11 cellular contexts compared by ENCODE assay signal in genomic region chr2:106165064-106165463, GRCh38. TPM values are rescaled to one million over a fixed set of nuclear protein-coding genes. Genes with fewer than 3 reads are reported as not detected.
DNase-seq lines count a peak whose midpoint lies in the region; ATAC-seq and TF ChIP-seq lines count a peak whose summit lies in the region.
"Had no signal": no experiment of that assay in that cellular context is flagged by ENCODE, and none has a peak within 500 bp of the region (broad histone marks: within the 10 kb centered on the region; RNA-seq: fewer than 3 reads in every experiment).

No MANE protein-coding gene starts in this region.

- no peak for ATAC-seq in activated CD4-positive, alpha-beta T cell treated with anti-CD3 and anti-CD28 coated beads for 36 hours
- ATAC-seq: gastroesophageal sphincter, left ventricle myocardium superior had no signal

- H3K4me3 ChIP-seq in HUES64 (ENCODE audit: low read length): 0 out of 2 replicates have a peak overlapping the region, but pooled peaks have one; percentile 22
- no peak overlapping the region for H3K4me3 ChIP-seq in effector memory CD4-positive, alpha-beta T cell (ENCODE audit: insufficient read depth, low read depth, low read length, poor library complexity, severe bottlenecking)
- H3K4me3 ChIP-seq: gastroesophageal sphincter, testis had no signal

- peaks cover 86% of the 10 kb centered on the region for H3K4me1 Mint-ChIP-seq in activated CD4-positive, alpha-beta T cell treated with anti-CD3 and anti-CD28 coated beads for 36 hours
- H3K4me1 Mint-ChIP-seq in osteocyte (ENCODE audit: unreplicated experiment) (peaks cover 12% of the 10 kb centered on the region), CD14-positive monocyte (peaks cover 44% of the 10 kb centered on the region)

- DNase-seq in activated CD4-positive, alpha-beta T cell treated with anti-CD3 and anti-CD28 coated beads for 36 hours: peak; percentile 36
- DNase-seq in activated CD4-positive, alpha-beta T cell treated with anti-CD3 and anti-CD28 coated beads, Interleukin-2, amount 50 U/mL, for 48 hours: no peak
- DNase-seq in effector memory CD4-positive, alpha-beta T cell: no peak
- DNase-seq in osteocyte (ENCODE audit: extremely low spot score, unreplicated experiment) (no peak), NCI-H748 (lab: John Stamatoyannopoulos, UW; ENCODE audit: unreplicated experiment) (no peak), cerebellar cortex (ENCODE audit: low spot score) (no peak), CD14-positive monocyte (ENCODE audit: low spot score) (no peak)
- DNase-seq: left ventricle myocardium superior, testis had no signal

- intact Hi-C loops in activated CD4-positive, alpha-beta T cell treated with anti-CD3 and anti-CD28 coated beads for 36 hours (cut with DNase I, micrococcal nuclease): no loop called here
- intact Hi-C loops in CD14-positive monocyte (cut with micrococcal nuclease): no loop called here

- H3K9ac ChIP-seq in HUES64 (ENCODE audit: low read depth, low read length): no peak overlapping the region

- H3K4me3 Mint-ChIP-seq in activated CD4-positive, alpha-beta T cell treated with anti-CD3 and anti-CD28 coated beads for 36 hours: no peak overlapping the region
- H3K4me3 Mint-ChIP-seq in osteocyte (ENCODE audit: unreplicated experiment) (no peak overlapping the region), CD14-positive monocyte (no peak overlapping the region)

- peaks cover 48% of the 10 kb centered on the region for H3K4me1 ChIP-seq in HUES64 (ENCODE audit: insufficient read depth, low read length)
- H3K4me1 ChIP-seq in effector memory CD4-positive, alpha-beta T cell (ENCODE audit: control insufficient read depth, insufficient read depth, low read length, poor library complexity, severe bottlenecking): peaks cover 28% of the 10 kb centered on the region
- H3K4me1 ChIP-seq: testis had no signal

- H3K9me3 Mint-ChIP-seq in activated CD4-positive, alpha-beta T cell treated with anti-CD3 and anti-CD28 coated beads for 36 hours (ENCODE audit: low read depth): no peaks in the 10 kb centered on the region
- no peaks in the 10 kb centered on the region for H3K9me3 Mint-ChIP-seq in osteocyte (ENCODE audit: unreplicated experiment)
- no peaks in the 10 kb centered on the region for H3K9me3 Mint-ChIP-seq in CD14-positive monocyte

- CTCF ChIA-PET in activated CD4-positive, alpha-beta T cell treated with anti-CD3 and anti-CD28 coated beads for 36 hours (lab: Charles Lee): interaction anchor here (1.1 to 2.3 kb wide), 5 partner anchors 11 to 43 kb away, joined by 3 to 5 read pairs (median 3); no protein-coding TSS in a partner anchor

- peak; percentile 5 for TF ChIP-seq CTCF in osteocyte (IDR thresholded peaks at IDR 0.05)
- no peak for TF ChIP-seq CTCF in CD14-positive monocyte (IDR thresholded peaks at IDR 0.05)

- no peaks in the 10 kb centered on the region for H3K27me3 Mint-ChIP-seq in activated CD4-positive, alpha-beta T cell treated with anti-CD3 and anti-CD28 coated beads for 36 hours
- H3K27me3 Mint-ChIP-seq in osteocyte (ENCODE audit: unreplicated experiment) (no peaks in the 10 kb centered on the region), CD14-positive monocyte (ENCODE audit: low read depth in 3 of 3) (no peaks in the 10 kb centered on the region)

- POLR2A ChIA-PET in activated CD4-positive, alpha-beta T cell treated with anti-CD3 and anti-CD28 coated beads for 36 hours (lab: Charles Lee): no interaction called here

- H3K27ac Mint-ChIP-seq in activated CD4-positive, alpha-beta T cell treated with anti-CD3 and anti-CD28 coated beads for 36 hours: peak overlapping the region; percentile 61
- H3K27ac Mint-ChIP-seq in osteocyte (ENCODE audit: unreplicated experiment): no peak overlapping the region
- no peak overlapping the region for H3K27ac Mint-ChIP-seq in CD14-positive monocyte

- peaks cover 27% of the 10 kb centered on the region for H3K36me3 Mint-ChIP-seq in activated CD4-positive, alpha-beta T cell treated with anti-CD3 and anti-CD28 coated beads for 36 hours (ENCODE audit: low read depth)
- peaks cover 6% of the 10 kb centered on the region for H3K36me3 Mint-ChIP-seq in osteocyte (ENCODE audit: unreplicated experiment)
- H3K36me3 Mint-ChIP-seq in CD14-positive monocyte: peaks cover 15 to 37% of the 10 kb centered on the region in 2 donors

- H3K9me3 ChIP-seq in HUES64 (ENCODE audit: insufficient read depth, low read depth, low read length): no peaks in the 10 kb centered on the region
- H3K9me3 ChIP-seq in effector memory CD4-positive, alpha-beta T cell (ENCODE audit: control insufficient read depth, low read length): no peaks in the 10 kb centered on the region
- H3K9me3 ChIP-seq: gastroesophageal sphincter, testis had no signal

- H3K36me3 ChIP-seq in HUES64 (ENCODE audit: insufficient read depth, low read length): peaks cover 32% of the 10 kb centered on the region
- H3K36me3 ChIP-seq in effector memory CD4-positive, alpha-beta T cell (ENCODE audit: control insufficient read depth, insufficient read depth, low read length): no peaks in the 10 kb centered on the region

- no peaks in the 10 kb centered on the region for H3K27me3 ChIP-seq in HUES64 (ENCODE audit: insufficient read depth, low read length)
- H3K27me3 ChIP-seq in effector memory CD4-positive, alpha-beta T cell (replicated peaks; ENCODE audit: control insufficient read depth, insufficient read depth, low read length, poor library complexity, severe bottlenecking): no peaks in the 10 kb centered on the region
- H3K27me3 ChIP-seq: gastroesophageal sphincter, testis had no signal

- H3K27ac ChIP-seq in HUES64 (ENCODE audit: low read depth, low read length): peak overlapping the region; percentile 85; the same call in 1 of the 2 replicates
- peak overlapping the region; percentile 26 for H3K27ac ChIP-seq in effector memory CD4-positive, alpha-beta T cell (ENCODE audit: insufficient read depth, low read length, poor library complexity, severe bottlenecking)
- H3K27ac ChIP-seq: gastroesophageal sphincter, testis had no signal

- 22% methylated on average over 2 of the region's 3 CpGs for WGBS in HUES64

RNA-seq across cellular contexts. Expression of gene UXS1, which starts 29.0 kb away (rescaled TPM):
- 10 to 100 TPM; 35.6 to 37.7 TPM for total RNA-seq in activated CD4-positive, alpha-beta T cell treated with anti-CD3 and anti-CD28 coated beads for 36 hours
- 46.2 TPM for polyA plus RNA-seq in HUES64 (2013, experiment 1 of 2)
- polyA plus RNA-seq in HUES64 (2013, experiment 2 of 2): 46.5 TPM
- total RNA-seq in osteocyte: 22.5 and 23.2 TPM in 2 replicates
- polyA plus RNA-seq in CD14-positive monocyte: 10 to 100 TPM; 29.3 to 33.8 TPM
